In the genomic region with DNA sequence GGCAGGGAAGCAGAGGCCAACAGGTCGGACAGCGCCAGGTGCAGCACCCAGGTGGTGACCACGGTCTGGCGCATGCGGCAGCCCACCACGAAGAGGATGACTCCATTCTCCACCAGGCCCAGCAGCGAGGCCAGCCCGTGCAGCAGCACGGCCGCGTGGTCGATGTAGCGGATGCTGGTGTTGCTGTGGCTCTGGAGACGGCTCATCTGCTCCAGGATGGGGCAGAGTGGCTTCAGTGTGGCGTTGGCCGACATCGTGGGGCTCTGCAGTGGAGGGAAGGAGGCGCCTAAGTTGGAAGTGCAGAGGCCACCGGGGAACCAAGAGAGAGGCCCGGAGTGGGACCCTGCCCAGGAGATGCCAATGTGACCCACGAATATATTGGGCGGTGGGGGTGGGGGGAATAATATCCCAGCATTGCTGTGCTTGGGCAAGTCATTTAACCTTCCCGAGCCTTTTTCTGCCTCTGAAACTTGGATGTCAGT, we compare ENCODE assay signal across 14 cellular contexts. TPM values are rescaled to one million over a fixed set of nuclear protein-coding genes. Genes with fewer than 3 reads are reported as not detected.
DNase-seq lines count a peak whose midpoint lies in the region; ATAC-seq and TF ChIP-seq lines count a peak whose summit lies in the region.
"Had no signal": no experiment of that assay in that cellular context is flagged by ENCODE, and none has a peak within 500 bp of the region (broad histone marks: within the 10 kb centered on the region; RNA-seq: fewer than 3 reads in every experiment).

No MANE protein-coding gene starts in this region.

- H3K9me2 ChIP-seq in Loucy (replicated peaks; ENCODE audit: low read depth, low read length), result no peaks in the 10 kb centered on the region

- H3K4me3 ChIP-seq in BLaER1 (no peak overlapping the region), Loucy (ENCODE audit: low read length, poor library complexity, severe bottlenecking) (peak overlapping the region; percentile 72), mucosa of descending colon (no peak overlapping the region), suprapubic skin (no peak overlapping the region)
- no peak overlapping the region for H3K4me3 ChIP-seq in CD8-positive, alpha-beta memory T cell (ENCODE audit: low read length)
- H3K4me3 ChIP-seq: HAP-1 had no signal

- CTCF ChIA-PET in CD8-positive, alpha-beta memory T cell (lab: Charles Lee), result interaction anchor here (2.2 kb wide), 1 partner anchor 22 kb away, joined by 7 read pairs; no protein-coding TSS in a partner anchor

- no peaks in the 10 kb centered on the region for H3K27me3 Mint-ChIP-seq in CD8-positive, alpha-beta memory T cell
- H3K27me3 Mint-ChIP-seq: B cell had no signal

- peak overlapping the region; percentile 83 for H3K27ac ChIP-seq in BLaER1
- peak overlapping the region; percentile 38 for H3K27ac ChIP-seq in CD8-positive, alpha-beta memory T cell (ENCODE audit: low read depth, low read length)
- no peak overlapping the region for H3K27ac ChIP-seq in suprapubic skin

- peaks cover 8 to 41% (median 14%) of the 10 kb centered on the region in 3 donors for H3K36me3 Mint-ChIP-seq in CD8-positive, alpha-beta memory T cell

- H3K4me2 ChIP-seq in BLaER1 (peak overlapping the region; percentile 92), Loucy (ENCODE audit: low read depth, low read length, poor library complexity, severe bottlenecking) (peak overlapping the region; percentile 89)

- H3K9me3 Mint-ChIP-seq in CD8-positive, alpha-beta memory T cell, result no peaks in the 10 kb centered on the region
- H3K9me3 Mint-ChIP-seq: CD8-positive, alpha-beta T cell had no signal

- H3K4me1 Mint-ChIP-seq in CD8-positive, alpha-beta memory T cell, result peaks cover 7 to 27% (median 25%) of the 10 kb centered on the region in 3 donors

- H3K9me3 ChIP-seq in BLaER1 (peaks cover 10% of the 10 kb centered on the region; the same call in 1 of the 2 replicates), Loucy (ENCODE audit: insufficient read depth, low read depth, low read length) (no peaks in the 10 kb centered on the region), mucosa of descending colon (no peaks in the 10 kb centered on the region), suprapubic skin (no peaks in the 10 kb centered on the region)
- H3K9me3 ChIP-seq in CD8-positive, alpha-beta memory T cell (ENCODE audit: low read length), result no peaks in the 10 kb centered on the region
- H3K9me3 ChIP-seq: HAP-1 had no signal

- POLR2A ChIA-PET in CD8-positive, alpha-beta memory T cell (lab: Charles Lee), result no interaction called here

- peaks cover 51% of the 10 kb centered on the region for H3K36me3 ChIP-seq in BLaER1
- H3K36me3 ChIP-seq in CD8-positive, alpha-beta memory T cell (ENCODE audit: insufficient read depth, low read length), result peaks cover 12% of the 10 kb centered on the region
- H3K36me3 ChIP-seq in Loucy (ENCODE audit: insufficient read depth, low read length), result peaks cover 20% of the 10 kb centered on the region; the same call in 1 of the 2 replicates
- H3K36me3 ChIP-seq in mucosa of descending colon (ENCODE audit: low read depth), result no peaks in the 10 kb centered on the region
- H3K36me3 ChIP-seq in suprapubic skin, result peaks cover 41% of the 10 kb centered on the region

- H3K79me2 ChIP-seq in Loucy (ENCODE audit: insufficient read depth, low read length), result peaks cover 61% of the 10 kb centered on the region

- DNase-seq in CD8-positive, alpha-beta memory T cell, result peak in 1 of 5 donors; percentile 39
- DNase-seq in mucosa of descending colon (peak in 2 of 3 donors; percentile 33 to 43), HuH-7 (ENCODE audit: low spot score) (no peak), suprapubic skin (ENCODE audit: low spot score in 2 of 2) (no peak), NCI-H2196 treated with DMSO at 0.1 percent for 48 hours (lab: John Stamatoyannopoulos, UW; ENCODE audit: unreplicated experiment) (no peak)
- DNase-seq: CD8-positive, alpha-beta T cell; GOT3 had no signal

- no peak overlapping the region for H2AFZ ChIP-seq in Loucy (ENCODE audit: low read length)

- 96% methylated on average over 16 of the region's 23 CpGs for WGBS in suprapubic skin

- TF ChIP-seq EP300 in suprapubic skin (IDR thresholded peaks at IDR 0.05), result no peak

- no peak overlapping the region for H3K4me3 Mint-ChIP-seq in CD8-positive, alpha-beta memory T cell
- H3K4me3 Mint-ChIP-seq: B cell; CD8-positive, alpha-beta T cell had no signal

- no peaks in the 10 kb centered on the region for H3K27me3 ChIP-seq in BLaER1
- no peaks in the 10 kb centered on the region for H3K27me3 ChIP-seq in CD8-positive, alpha-beta memory T cell (ENCODE audit: insufficient read depth, low read length, poor library complexity, severe bottlenecking)
- H3K27me3 ChIP-seq in Loucy (ENCODE audit: insufficient read depth, low read length, poor library complexity, severe bottlenecking), result no peaks in the 10 kb centered on the region
- H3K27me3 ChIP-seq in suprapubic skin, result no peaks in the 10 kb centered on the region

- peaks cover 12% of the 10 kb centered on the region for H4K20me1 ChIP-seq in BLaER1
- no peaks in the 10 kb centered on the region for H4K20me1 ChIP-seq in Loucy (ENCODE audit: insufficient read depth, low read length, poor library complexity, severe bottlenecking)

- no peaks in the 10 kb centered on the region for H3F3A ChIP-seq in Loucy (ENCODE audit: low read depth)

- ATAC-seq in mucosa of descending colon, result no peak
- ATAC-seq: CD8-positive, alpha-beta T cell had no signal

- H3K4me1 ChIP-seq in BLaER1, result peaks cover 69% of the 10 kb centered on the region
- peaks cover 4% of the 10 kb centered on the region for H3K4me1 ChIP-seq in CD8-positive, alpha-beta memory T cell (ENCODE audit: insufficient read depth, low read length)
- peaks cover 70% of the 10 kb centered on the region for H3K4me1 ChIP-seq in Loucy (ENCODE audit: insufficient read depth, low read length, poor library complexity, severe bottlenecking)
- H3K4me1 ChIP-seq in mucosa of descending colon (ENCODE audit: low read depth), result peaks cover 13% of the 10 kb centered on the region
- no peaks in the 10 kb centered on the region for H3K4me1 ChIP-seq in suprapubic skin
- H3K4me1 ChIP-seq: HAP-1 had no signal

- intact Hi-C loops in mucosa of descending colon (cut with DNase I, micrococcal nuclease), result no loop called here

- no peak overlapping the region for H3K9ac ChIP-seq in BLaER1
- H3K9ac ChIP-seq in Loucy (ENCODE audit: low read depth, low read length, poor library complexity, severe bottlenecking), result peak overlapping the region; percentile 71

- no peak overlapping the region for H3K27ac Mint-ChIP-seq in CD8-positive, alpha-beta memory T cell
- H3K27ac Mint-ChIP-seq: B cell; CD14-positive monocyte; CD8-positive, alpha-beta T cell had no signal

- TF ChIP-seq CTCF in Loucy (conservative IDR thresholded peaks at IDR 0.05; ENCODE audit: low read length), result no peak
- TF ChIP-seq CTCF in mucosa of descending colon (IDR thresholded peaks at IDR 0.05), result no peak
- no peak for TF ChIP-seq CTCF in suprapubic skin (IDR thresholded peaks at IDR 0.05)

- no peak for TF ChIP-seq POLR2A in suprapubic skin (IDR thresholded peaks at IDR 0.05)

RNA-seq across cellular contexts. Expression of gene PTGDR2, which starts 2.2 kb away (rescaled TPM):
- total RNA-seq in CD8-positive, alpha-beta memory T cell, result under 1 TPM; 0.28 to 0.42 TPM
- 2.2 TPM for polyA plus RNA-seq in CD8-positive, alpha-beta memory T cell
- total RNA-seq in mucosa of descending colon (1 to 10 TPM; 1.8 to 3.4 (median 2.6) TPM), suprapubic skin (under 1 TPM in 3 of 4 donors, not detected in 1; 0.19 to 0.68 (median 0.34) TPM)
- total RNA-seq: B cell, HT1080 had no signal

RNA-seq across cellular contexts. Expression of gene CCDC86, which starts 11.6 kb away (rescaled TPM):
- 100 to 1,000 TPM; 122 to 124 TPM for total RNA-seq in CD8-positive, alpha-beta memory T cell
- 21.8 TPM for polyA plus RNA-seq in CD8-positive, alpha-beta memory T cell
- total RNA-seq in mucosa of descending colon (10 to 100 TPM in 2 of 3 donors, 1 to 10 TPM in 1; 8.8 to 14.9 (median 14.7) TPM), suprapubic skin (10 to 100 TPM; 32.5 to 46.3 (median 40.3) TPM)

RNA-seq across cellular contexts. Expression of gene ZP1, which starts 13.8 kb away (rescaled TPM):
- total RNA-seq in CD8-positive, alpha-beta memory T cell, result not detected
- 0.22 TPM for polyA plus RNA-seq in CD8-positive, alpha-beta memory T cell
- total RNA-seq in mucosa of descending colon (under 1 TPM in 2 of 3 donors, not detected in 1; 0.23 to 0.41 TPM), suprapubic skin (1 to 10 TPM in 1 of 4 donors, under 1 TPM in 1, not detected in 2; 0.94 to 5.5 TPM)
- total RNA-seq: B cell; CD8-positive, alpha-beta T cell; Daoy had no signal

RNA-seq across cellular contexts. Expression of gene PRPF19, which starts 52.9 kb away (rescaled TPM):
- total RNA-seq in CD8-positive, alpha-beta memory T cell, result 100 to 1,000 TPM; 201 to 204 TPM
- polyA plus RNA-seq in CD8-positive, alpha-beta memory T cell, result 19.0 TPM
- total RNA-seq in mucosa of descending colon (10 to 100 TPM; 61.1 to 74.1 (median 64.6) TPM), suprapubic skin (100 to 1,000 TPM; 101 to 153 (median 116) TPM)

Comparison
In these comparisons a context has a peak if more than half of its experiments do, and no peak if none do; other contexts are left out.
1. DNase-seq: peak in mucosa of descending colon (2 of 3); none in HuH-7 (single experiment), suprapubic skin (0 of 2) and NCI-H2196 treated with DMSO at 0.1 percent for 48 hours (single experiment).